Comparison of ENCODE assay signal across 9 cellular contexts in genomic region chr10:32981760-32982159, GRCh38. TPM values are rescaled to one million over a fixed set of nuclear protein-coding genes. Genes with fewer than 3 reads are reported as not detected.
DNase-seq lines count a peak whose midpoint lies in the region; ATAC-seq and TF ChIP-seq lines count a peak whose summit lies in the region.
"Had no signal": no experiment of that assay in that cellular context is flagged by ENCODE, and none has a peak within 500 bp of the region (broad histone marks: within the 10 kb centered on the region; RNA-seq: fewer than 3 reads in every experiment).

No MANE protein-coding gene starts in this region.

- H3K4me3 Mint-ChIP-seq in chondrocyte (ENCODE audit: unreplicated experiment) (no peak overlapping the region), type B pancreatic cell (peak overlapping the region; percentile 31)

- CTCF ChIA-PET in SK-N-SH (lab: Yijun Ruan, JAX) = interaction anchor here (1.2 to 2.3 kb wide), 2 partner anchors 23 to 27 kb away, joined by 3 to 6 read pairs; no protein-coding TSS in a partner anchor

- peaks cover 55% of the 10 kb centered on the region for H3K4me1 Mint-ChIP-seq in chondrocyte (ENCODE audit: low read depth)
- peaks cover 24% of the 10 kb centered on the region for H3K4me1 Mint-ChIP-seq in type B pancreatic cell (ENCODE audit: unreplicated experiment)

- H3K4me1 ChIP-seq in SK-N-SH (ENCODE audit: control insufficient read depth in 1 of 2, insufficient read depth in 2 of 2, low read depth in 1 of 2, low read length in 1 of 2) (peaks cover 28 to 37% of the 10 kb centered on the region in 2 experiments), liver (ENCODE audit: control insufficient read depth in 4 of 4, insufficient read depth in 4 of 4, low read length in 3 of 4) (peaks cover 12 to 33% (median 20%) of the 10 kb centered on the region in 4 donors)

- peaks cover 4% of the 10 kb centered on the region; the same call in 1 of the 2 replicates for H3K79me2 ChIP-seq in SK-N-SH (ENCODE audit: insufficient read depth)

- ATAC-seq in SK-N-SH treated with all-trans-retinoic acid at 6 μM for 48 hours (no peak), HG03039 (IDR thresholded peaks at IDR 0.05; ENCODE audit: unreplicated experiment) (no peak)

- DNase-seq in SK-N-SH = no peak
- no peak for DNase-seq in chondrocyte (ENCODE audit: low spot score)
- no peak for DNase-seq in type B pancreatic cell (ENCODE audit: extremely low spot score, unreplicated experiment)
- no peak for DNase-seq in caudate nucleus (lab: John Stamatoyannopoulos, UW)
- no peak for DNase-seq in T1000 (lab: John Stamatoyannopoulos, UW)
- DNase-seq: erythroblast had no signal

- 57% methylated on average over 4 of the region's 4 CpGs for WGBS in SK-N-SH (ENCODE audit: low lambda C conversion rate)
- 25% methylated on average over 4 of the region's 4 CpGs for WGBS in liver

- H4K20me1 ChIP-seq in SK-N-SH (ENCODE audit: insufficient read depth) = no peaks in the 10 kb centered on the region

- H3K27me3 Mint-ChIP-seq in chondrocyte (ENCODE audit: low read depth) (no peaks in the 10 kb centered on the region), type B pancreatic cell (no peaks in the 10 kb centered on the region)

- H3K36me3 Mint-ChIP-seq in chondrocyte (ENCODE audit: low read depth) (no peaks in the 10 kb centered on the region), type B pancreatic cell (no peaks in the 10 kb centered on the region)

- peak overlapping the region; percentile 97 to 99 for H3K27ac ChIP-seq in SK-N-SH (ENCODE audit: low read depth in 2 of 2, low read length in 1 of 2)
- peak overlapping the region; percentile 91 to 96 for H3K27ac ChIP-seq in liver (ENCODE audit: low read depth in 1 of 2, low read length in 2 of 2)
- H3K27ac ChIP-seq in caudate nucleus (ENCODE audit: low read depth, low read length) = no peak overlapping the region

- H3K27me3 ChIP-seq in SK-N-SH (ENCODE audit: insufficient read depth) (no peaks in the 10 kb centered on the region), liver (ENCODE audit: control insufficient read depth in 4 of 4, insufficient read depth in 4 of 4, low read length in 3 of 4) (no peaks in the 10 kb centered on the region)

- H3K36me3 ChIP-seq in SK-N-SH (replicated peaks in 1 of 2; ENCODE audit: control insufficient read depth in 1 of 2, insufficient read depth in 2 of 2, low read length in 1 of 2) (no peaks in the 10 kb centered on the region), liver (ENCODE audit: control insufficient read depth in 4 of 4, insufficient read depth in 3 of 4, low read depth in 1 of 4, low read length in 3 of 4) (no peaks in the 10 kb centered on the region)

- no peaks in the 10 kb centered on the region for H3K9me2 ChIP-seq in SK-N-SH

- H3K4me3 ChIP-seq in SK-N-SH (ENCODE audit: low read depth in 2 of 2, low read length in 1 of 2) (no peak overlapping the region), liver (ENCODE audit: low read depth in 1 of 3, low read length in 3 of 3) (no peak overlapping the region)

- POLR2A ChIA-PET in SK-N-SH (lab: Yijun Ruan, JAX) = interaction anchor here (1.8 kb wide), 1 partner anchor 43 kb away, joined by 7 read pairs; no protein-coding TSS in a partner anchor

- peak overlapping the region; percentile 91; the same call in 1 of the 2 replicates for H3K9ac ChIP-seq in SK-N-SH
- peak overlapping the region; percentile 66 to 92 for H3K9ac ChIP-seq in liver (ENCODE audit: low read depth in 1 of 2, low read length in 2 of 2)

- no peaks in the 10 kb centered on the region for H3K9me3 ChIP-seq in SK-N-SH
- no peaks in the 10 kb centered on the region for H3K9me3 ChIP-seq in liver (ENCODE audit: control insufficient read depth in 4 of 4, low read length in 3 of 4)

- no peak overlapping the region for H2AFZ ChIP-seq in SK-N-SH (ENCODE audit: low read depth)

- TF ChIP-seq CTCF in SK-N-SH (IDR thresholded peaks at IDR 0.05) = no peak
- no peak for TF ChIP-seq CTCF in chondrocyte (IDR thresholded peaks at IDR 0.05)
- TF ChIP-seq CTCF in liver (IDR thresholded peaks at IDR 0.05; ENCODE audit: low read depth, low read length, missing input control) = no peak
- no peak for TF ChIP-seq CTCF in type B pancreatic cell (conservative IDR thresholded peaks at IDR 0.05)

- H3F3A ChIP-seq in SK-N-SH (replicated peaks; ENCODE audit: insufficient read depth) = peaks cover 60% of the 10 kb centered on the region

- no peaks in the 10 kb centered on the region for H3K9me3 Mint-ChIP-seq in chondrocyte (ENCODE audit: low read depth)
- H3K9me3 Mint-ChIP-seq in type B pancreatic cell = no peaks in the 10 kb centered on the region

- no peak for TF ChIP-seq RAD21 in SK-N-SH (IDR thresholded peaks at IDR 0.05; ENCODE audit: low read length)
- TF ChIP-seq RAD21 in liver (IDR thresholded peaks at IDR 0.05) = peak; percentile 11 to 39

- peak overlapping the region; percentile 80 for H3K4me2 ChIP-seq in SK-N-SH

- TF ChIP-seq EP300 in SK-N-SH (IDR thresholded peaks at IDR 0.05; ENCODE audit: borderline replicate concordance in 1 of 2, low read depth in 1 of 2, low read length in 1 of 2) = no peak

- H3K27ac Mint-ChIP-seq in chondrocyte (ENCODE audit: unreplicated experiment) (peak overlapping the region; percentile 100), type B pancreatic cell (peak overlapping the region; percentile 98)

TF ChIP-seq in SK-N-SH, 30 proteins besides CTCF, POLR2A, EP300 and RAD21 (continues in another document):
- TF ChIP-seq ELF1 (IDR thresholded peaks at IDR 0.05) (no peak), GATA2 (CRISPR knock-in tag; IDR thresholded peaks at IDR 0.05) (0 out of 2 replicates have a peak, but pooled peaks have one; percentile 9), POLR2AphosphoS5 (IDR thresholded peaks at IDR 0.05; ENCODE audit: low read depth, low read length) (no peak), TAF1 (IDR thresholded peaks at IDR 0.05; ENCODE audit: borderline replicate concordance, low read depth, low read length) (0 out of 2 replicates have a peak, but pooled peaks have one; percentile 9), PBX3 (IDR thresholded peaks at IDR 0.05) (no peak)

TF ChIP-seq in SK-N-SH treated with all-trans-retinoic acid at 6 μM for 48 hours, 23 proteins besides CTCF, POLR2A, EP300 and RAD21:
- TF ChIP-seq ZNF70 (CRISPR knock-in tag; IDR thresholded peaks at IDR 0.05) = no peak
- no peak for TF ChIP-seq ZNF8 (CRISPR knock-in tag; IDR thresholded peaks at IDR 0.05)
- no peak for TF ChIP-seq CSDC2 (CRISPR knock-in tag; IDR thresholded peaks at IDR 0.05)
- TF ChIP-seq ISL1 (CRISPR knock-in tag; IDR thresholded peaks at IDR 0.05) = no peak

TF ChIP-seq in liver, 16 proteins besides CTCF, POLR2A, EP300 and RAD21 (continues in another document):
- TF ChIP-seq MAX (IDR thresholded peaks at IDR 0.05) (peak; percentile 27), HNF4A (conservative IDR thresholded peaks at IDR 0.05) (no peak), NR2F2 (IDR thresholded peaks at IDR 0.05) (peak; percentile 99), FOXA2 (IDR thresholded peaks at IDR 0.05) (peak; percentile 50), HNF4G (IDR thresholded peaks at IDR 0.05) (no peak), TAF1 (conservative IDR thresholded peaks at IDR 0.05) (peak; percentile 35), FOXA1 (IDR thresholded peaks at IDR 0.05) (no peak), EGR1 (IDR thresholded peaks at IDR 0.05; ENCODE audit: low read depth in 2 of 2) (no peak), GABPA (IDR thresholded peaks at IDR 0.05 in 1 of 2, conservative IDR thresholded peaks at IDR 0.05 in 1 of 2) (peak in 1 of 2 donors; percentile 44), SP1 (IDR thresholded peaks at IDR 0.05) (peak; percentile 71), YY1 (IDR thresholded peaks at IDR 0.05) (peak; percentile 93), JUND (IDR thresholded peaks at IDR 0.05) (no peak), REST (IDR thresholded peaks at IDR 0.05) (peak; percentile 66)

RNA-seq across cellular contexts. Expression of gene ITGB1, which starts 23.7 kb away (rescaled TPM):
- 666 and 846 TPM in 2 replicates for polyA plus RNA-seq in SK-N-SH (2012; rRNA removed)
- 1,012 and 1,342 TPM in 2 replicates for polyA plus RNA-seq in SK-N-SH (2012; cell fraction: cytosol; rRNA removed)
- polyA plus RNA-seq in SK-N-SH (2012; cell fraction: nucleus; rRNA removed) = 162 and 438 TPM in 2 replicates
- total RNA-seq in chondrocyte = 951 to 1,280 TPM (median 1,183 TPM) in 3 replicates
- 100 to 1,000 TPM; 268 to 308 TPM for total RNA-seq in liver
- 100 to 1,000 TPM; 109 to 174 TPM for polyA plus RNA-seq in liver
- total RNA-seq in type B pancreatic cell (ENCODE audit: low replicate concordance) = 224 and 240 TPM in 2 replicates
